Comparison of ENCODE assay signal across 9 cellular contexts in genomic region chr10:21315321-21316220, GRCh38.
DNase-seq lines count a peak whose midpoint lies in the region; ATAC-seq and TF ChIP-seq lines count a peak whose summit lies in the region.
"Had no signal": no experiment of that assay in that cellular context is flagged by ENCODE, and none has a peak within 500 bp of the region (broad histone marks: within the 10 kb centered on the region; RNA-seq: fewer than 3 reads in every experiment).

No MANE protein-coding gene starts in this region.

- H3K4me1 ChIP-seq in HUES6 (ENCODE audit: control insufficient read depth, insufficient read depth, low read length), result peaks cover 36% of the 10 kb centered on the region

- H3K27me3 Mint-ChIP-seq in chondrocyte (ENCODE audit: low read depth) (no peaks in the 10 kb centered on the region), type B pancreatic cell (no peaks in the 10 kb centered on the region), endothelial cell (ENCODE audit: unreplicated experiment) (peaks cover 11% of the 10 kb centered on the region)
- H3K27me3 Mint-ChIP-seq in activated T-helper 2 cell treated with anti-CD3 and anti-CD28 coated beads, Interferon-gamma antibody, Interleukin-2, Interleukin-4, amounts not matched to agents 10 μg/mL and 5 μg/mL and 100 μg/mL, durations not matched to agents 14 hours and 24 hours and 36 hours (ENCODE audit: low read depth), result no peaks in the 10 kb centered on the region
- H3K27me3 Mint-ChIP-seq: activated naive CD8-positive, alpha-beta T cell had no signal

- H3K27me3 ChIP-seq in HUES6 (ENCODE audit: control insufficient read depth, insufficient read depth, low read length), result no peaks in the 10 kb centered on the region

- H3K4me3 ChIP-seq in HUES6 (ENCODE audit: low read depth, low read length), result peak overlapping the region; percentile 6; the same call in 1 of the 2 replicates

- ATAC-seq in HG02623 (IDR thresholded peaks at IDR 0.05; ENCODE audit: unreplicated experiment) (no peak), GM19467 (IDR thresholded peaks at IDR 0.05; ENCODE audit: unreplicated experiment) (no peak)

- H3K27ac Mint-ChIP-seq in chondrocyte (ENCODE audit: unreplicated experiment), result peak overlapping the region; percentile 86
- peak overlapping the region; percentile 87 for H3K27ac Mint-ChIP-seq in type B pancreatic cell
- H3K27ac Mint-ChIP-seq in endothelial cell (ENCODE audit: unreplicated experiment), result no peak overlapping the region
- H3K27ac Mint-ChIP-seq in activated T-helper 2 cell treated with anti-CD3 and anti-CD28 coated beads, Interferon-gamma antibody, Interleukin-2, Interleukin-4, amounts not matched to agents 10 μg/mL and 5 μg/mL and 100 μg/mL, durations not matched to agents 14 hours and 24 hours and 36 hours, result no peak overlapping the region
- H3K27ac Mint-ChIP-seq: activated naive CD8-positive, alpha-beta T cell had no signal

- H3K4me3 Mint-ChIP-seq in chondrocyte (ENCODE audit: unreplicated experiment), result no peak overlapping the region
- H3K4me3 Mint-ChIP-seq in type B pancreatic cell, result peak overlapping the region; percentile 55
- H3K4me3 Mint-ChIP-seq in endothelial cell (ENCODE audit: unreplicated experiment), result no peak overlapping the region
- no peak overlapping the region for H3K4me3 Mint-ChIP-seq in activated T-helper 2 cell treated with anti-CD3 and anti-CD28 coated beads, Interferon-gamma antibody, Interleukin-2, Interleukin-4, amounts not matched to agents 10 μg/mL and 5 μg/mL and 100 μg/mL, durations not matched to agents 14 hours and 24 hours and 36 hours (ENCODE audit: low read depth)
- H3K4me3 Mint-ChIP-seq: activated naive CD8-positive, alpha-beta T cell had no signal

- no peaks in the 10 kb centered on the region for H3K9me3 Mint-ChIP-seq in chondrocyte (ENCODE audit: low read depth)
- no peaks in the 10 kb centered on the region for H3K9me3 Mint-ChIP-seq in type B pancreatic cell
- no peaks in the 10 kb centered on the region for H3K9me3 Mint-ChIP-seq in endothelial cell (ENCODE audit: unreplicated experiment)
- no peaks in the 10 kb centered on the region for H3K9me3 Mint-ChIP-seq in activated T-helper 2 cell treated with anti-CD3 and anti-CD28 coated beads, Interferon-gamma antibody, Interleukin-2, Interleukin-4, amounts not matched to agents 10 μg/mL and 5 μg/mL and 100 μg/mL, durations not matched to agents 14 hours and 24 hours and 36 hours

- H3K9me3 ChIP-seq in HUES6 (ENCODE audit: control insufficient read depth, insufficient read depth, low read depth, low read length), result no peaks in the 10 kb centered on the region

- no peaks in the 10 kb centered on the region for H3K36me3 ChIP-seq in HUES6 (ENCODE audit: control insufficient read depth, insufficient read depth, low read length)

- peak overlapping the region; percentile 57 for H3K9ac ChIP-seq in HUES6 (ENCODE audit: low read length)

- intact Hi-C loops in activated T-helper 2 cell treated with anti-CD3 and anti-CD28 coated beads, Interferon-gamma antibody, Interleukin-2, Interleukin-4, amounts not matched to agents 10 μg/mL and 5 μg/mL and 100 μg/mL, durations not matched to agents 14 hours and 24 hours and 36 hours (cut with micrococcal nuclease), result no loop called here

- 0 out of 2 replicates have a peak overlapping the region, but pooled peaks have one; percentile 18 for H3K27ac ChIP-seq in HUES6 (ENCODE audit: low read depth, low read length)

- H3K4me1 Mint-ChIP-seq in chondrocyte (ENCODE audit: low read depth) (peaks cover 49% of the 10 kb centered on the region), type B pancreatic cell (ENCODE audit: unreplicated experiment) (peaks cover 34% of the 10 kb centered on the region), endothelial cell (ENCODE audit: unreplicated experiment) (peaks cover 21% of the 10 kb centered on the region)
- H3K4me1 Mint-ChIP-seq in activated T-helper 2 cell treated with anti-CD3 and anti-CD28 coated beads, Interferon-gamma antibody, Interleukin-2, Interleukin-4, amounts not matched to agents 10 μg/mL and 5 μg/mL and 100 μg/mL, durations not matched to agents 14 hours and 24 hours and 36 hours (ENCODE audit: low read depth), result no peaks in the 10 kb centered on the region

- TF ChIP-seq CTCF in chondrocyte (IDR thresholded peaks at IDR 0.05) (no peak), type B pancreatic cell (conservative IDR thresholded peaks at IDR 0.05) (no peak), endothelial cell (IDR thresholded peaks at IDR 0.05; ENCODE audit: unreplicated experiment) (no peak)

- H3K36me3 Mint-ChIP-seq in chondrocyte (ENCODE audit: low read depth) (no peaks in the 10 kb centered on the region), type B pancreatic cell (no peaks in the 10 kb centered on the region), endothelial cell (ENCODE audit: low read depth, unreplicated experiment) (no peaks in the 10 kb centered on the region)
- H3K36me3 Mint-ChIP-seq in activated T-helper 2 cell treated with anti-CD3 and anti-CD28 coated beads, Interferon-gamma antibody, Interleukin-2, Interleukin-4, amounts not matched to agents 10 μg/mL and 5 μg/mL and 100 μg/mL, durations not matched to agents 14 hours and 24 hours and 36 hours (ENCODE audit: low read depth), result no peaks in the 10 kb centered on the region
- H3K36me3 Mint-ChIP-seq: activated naive CD8-positive, alpha-beta T cell had no signal

- DNase-seq in chondrocyte (ENCODE audit: low spot score), result no peak
- DNase-seq in left kidney (ENCODE audit: low read depth, low spot score), result peak; percentile 96
- DNase-seq in type B pancreatic cell (ENCODE audit: extremely low spot score, unreplicated experiment), result no peak
- no peak for DNase-seq in endothelial cell (ENCODE audit: low spot score)
- DNase-seq in activated T-helper 2 cell treated with anti-CD3 and anti-CD28 coated beads, Interferon-gamma antibody, Interleukin-2, Interleukin-4, amounts not matched to agents 10 μg/mL and 5 μg/mL and 100 μg/mL, durations not matched to agents 14 hours and 24 hours and 36 hours (ENCODE audit: low spot score), result no peak

Comparison
In these comparisons a context has a peak if more than half of its experiments do, and no peak if none do; other contexts are left out.
1. H3K27ac Mint-ChIP-seq: peak in chondrocyte (single experiment) and type B pancreatic cell (single experiment); none in endothelial cell (single experiment) and activated T-helper 2 cell treated with anti-CD3 and anti-CD28 coated beads, Interferon-gamma antibody, Interleukin-2, Interleukin-4, amounts not matched to agents 10 μg/mL and 5 μg/mL and 100 μg/mL, durations not matched to agents 14 hours and 24 hours and 36 hours (single experiment).